Comparison of ENCODE assay signal across 22 cellular contexts in genomic region chrX:134743121-134743520, GRCh38. TPM values are rescaled to one million over a fixed set of nuclear protein-coding genes. Genes with fewer than 3 reads are reported as not detected.
DNase-seq lines count a peak whose midpoint lies in the region; ATAC-seq and TF ChIP-seq lines count a peak whose summit lies in the region.
"Had no signal": no experiment of that assay in that cellular context is flagged by ENCODE, and none has a peak within 500 bp of the region (broad histone marks: within the 10 kb centered on the region; RNA-seq: fewer than 3 reads in every experiment).

No MANE protein-coding gene starts in this region.

- H3K79me2 ChIP-seq in osteoblast (ENCODE audit: insufficient read depth, low read length), result no peaks in the 10 kb centered on the region

- peak overlapping the region; percentile 3 for H3K4me2 ChIP-seq in osteoblast (ENCODE audit: insufficient read depth, low read length)
- H3K4me2 ChIP-seq: PC-9 had no signal

- no peaks in the 10 kb centered on the region for H4K20me1 ChIP-seq in osteoblast (ENCODE audit: insufficient read depth, low read length)

- H3K4me3 ChIP-seq in adipocyte (ENCODE audit: low read length), result no peak overlapping the region
- H3K4me3 ChIP-seq in osteoblast (ENCODE audit: insufficient read depth, low read length), result no peak overlapping the region
- H3K4me3 ChIP-seq: K562, PC-9 had no signal

- H3K27me3 ChIP-seq in adipocyte (replicated peaks; ENCODE audit: control insufficient read depth, insufficient read depth, low read length) (peaks cover 26% of the 10 kb centered on the region), osteoblast (ENCODE audit: insufficient read depth, low read length) (peaks cover 3% of the 10 kb centered on the region)

- H3K27ac ChIP-seq in osteoblast (ENCODE audit: low read depth, low read length), result no peak overlapping the region
- H3K27ac ChIP-seq: PC-9, RWPE1 had no signal

- H3K9ac ChIP-seq in adipocyte (ENCODE audit: low read length), result no peak overlapping the region

- TF ChIP-seq CTCF in osteoblast (IDR thresholded peaks at IDR 0.05; ENCODE audit: extremely low read depth, low read depth, low read length), result no peak

- H3K4me1 ChIP-seq in adipocyte (ENCODE audit: control insufficient read depth, insufficient read depth, low read length), result peaks cover 16% of the 10 kb centered on the region
- peaks cover 9% of the 10 kb centered on the region for H3K4me1 ChIP-seq in osteoblast (ENCODE audit: insufficient read depth, low read length)

- H3K9me3 ChIP-seq in adipocyte (ENCODE audit: control insufficient read depth, low read length) (peaks cover 7% of the 10 kb centered on the region), osteoblast (ENCODE audit: low read depth, low read length) (no peaks in the 10 kb centered on the region)

- peak; percentile 13 for DNase-seq in AG20443 (ENCODE audit: low spot score)
- peak; percentile 82 for DNase-seq in adipocyte (ENCODE audit: low read depth)
- DNase-seq in fibroblast of gingiva (ENCODE audit: low read depth), result peak; percentile 61
- peak; percentile 18 for DNase-seq in osteoblast (ENCODE audit: insufficient read length, low spot score, missing footprints)
- DNase-seq in D341Med (ENCODE audit: low spot score), result no peak
- DNase-seq in nucleus accumbens (lab: John Stamatoyannopoulos, UW), result no peak
- DNase-seq in stimulated activated CD4-positive, alpha-beta T cell treated with anti-CD3 and anti-CD28 coated beads, Interleukin-2, amount 100 ng/mL, for 48 hours, result no peak
- DNase-seq: C1 segment of cervical spinal cord; CD8-positive, alpha-beta memory T cell; DMS79; GOT3; MV-4-11; NCI-H187; NCI-H2107; NCI-H510A treated with DMSO at 0.1 percent for 48 hours; NCI-H82; PC-9; SIG-M5 had no signal

- H2AFZ ChIP-seq in osteoblast (ENCODE audit: low read length), result no peak overlapping the region
- H2AFZ ChIP-seq: PC-9 had no signal

- no peak for ATAC-seq in HG03521 (IDR thresholded peaks at IDR 0.05; ENCODE audit: unreplicated experiment)
- ATAC-seq: HCT116, K562 had no signal

- no peaks in the 10 kb centered on the region for H3K36me3 ChIP-seq in adipocyte (ENCODE audit: control insufficient read depth, insufficient read depth, low read length, severe bottlenecking)
- no peaks in the 10 kb centered on the region for H3K36me3 ChIP-seq in osteoblast (ENCODE audit: insufficient read depth, low read length)

RNA-seq across cellular contexts. Expression of gene PABIR2, which starts 53.9 kb away (rescaled TPM):
- total RNA-seq in osteoblast, result 4.1 and 4.7 TPM in 2 replicates

Comparison
In these comparisons a context has a peak if more than half of its experiments do, and no peak if none do; other contexts are left out.
1. DNase-seq: peak in AG20443 (single experiment), adipocyte (single experiment), fibroblast of gingiva (single experiment) and osteoblast (single experiment); none in D341Med (single experiment), nucleus accumbens (0 of 56) and stimulated activated CD4-positive, alpha-beta T cell treated with anti-CD3 and anti-CD28 coated beads, Interleukin-2, amount 100 ng/mL, for 48 hours (0 of 2).